Comparison of ENCODE assay signal across 2 cellular contexts in the genomic region with DNA sequence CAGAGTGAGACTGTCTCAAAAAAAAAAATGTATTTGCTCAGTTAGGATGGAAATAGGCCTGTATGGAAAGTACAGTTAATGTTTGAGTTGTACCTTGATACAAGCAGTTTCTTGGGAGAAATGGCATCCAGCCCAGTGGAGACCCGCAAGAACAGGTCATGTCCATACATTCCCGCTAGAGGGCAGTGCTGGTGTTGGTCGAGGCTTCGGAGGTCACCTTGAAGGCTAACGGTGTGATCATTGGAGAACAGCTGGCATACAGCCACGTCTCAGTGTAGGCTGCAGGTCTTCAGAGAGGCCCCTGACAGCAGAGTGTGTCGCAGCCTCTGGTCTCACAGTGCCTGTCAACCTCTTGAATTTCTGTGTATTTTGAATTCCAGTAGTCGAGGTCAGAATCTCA.
TF ChIP-seq lines count a peak whose summit lies in the region.

No MANE protein-coding gene starts in this region.

TF ChIP-seq in HEK293T, 16 proteins besides CTCF, POLR2A, EP300 and RAD21:
- TF ChIP-seq ZNF384 (IDR thresholded peaks at IDR 0.05): no peak
- no peak for TF ChIP-seq SP1 (IDR thresholded peaks at IDR 0.05)
- no peak for TF ChIP-seq NFRKB (IDR thresholded peaks at IDR 0.05)
- no peak for TF ChIP-seq ARNT (IDR thresholded peaks at IDR 0.05)
- no peak for TF ChIP-seq TARDBP (IDR thresholded peaks at IDR 0.05)
- TF ChIP-seq LEF1 (IDR thresholded peaks at IDR 0.05; ENCODE audit: borderline replicate concordance): no peak
- TF ChIP-seq CTBP1 (IDR thresholded peaks at IDR 0.05; ENCODE audit: borderline replicate concordance): no peak
- TF ChIP-seq, protein P1, sequence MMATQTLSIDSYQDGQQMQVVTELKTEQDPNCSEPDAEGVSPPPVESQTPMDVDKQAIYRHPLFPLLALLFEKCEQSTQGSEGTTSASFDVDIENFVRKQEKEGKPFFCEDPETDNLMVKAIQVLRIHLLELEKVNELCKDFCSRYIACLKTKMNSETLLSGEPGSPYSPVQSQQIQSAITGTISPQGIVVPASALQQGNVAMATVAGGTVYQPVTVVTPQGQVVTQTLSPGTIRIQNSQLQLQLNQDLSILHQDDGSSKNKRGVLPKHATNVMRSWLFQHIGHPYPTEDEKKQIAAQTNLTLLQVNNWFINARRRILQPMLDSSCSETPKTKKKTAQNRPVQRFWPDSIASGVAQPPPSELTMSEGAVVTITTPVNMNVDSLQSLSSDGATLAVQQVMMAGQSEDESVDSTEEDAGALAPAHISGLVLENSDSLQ (IDR thresholded peaks at IDR 0.05): no peak
- TF ChIP-seq BHLHE40 (IDR thresholded peaks at IDR 0.05; ENCODE audit: borderline replicate concordance): no peak
- TF ChIP-seq SUZ12 (IDR thresholded peaks at IDR 0.05): no peak
- no peak for TF ChIP-seq FOXK2 (IDR thresholded peaks at IDR 0.05)
- no peak for TF ChIP-seq L3MBTL2 (conservative IDR thresholded peaks at IDR 0.05)
- no peak for TF ChIP-seq HDGF (IDR thresholded peaks at IDR 0.05; ENCODE audit: borderline replicate concordance)
- no peak for TF ChIP-seq FOXA1 (IDR thresholded peaks at IDR 0.05)
- no peak for TF ChIP-seq ELF4 (IDR thresholded peaks at IDR 0.05)
- no peak for TF ChIP-seq FOXM1 (IDR thresholded peaks at IDR 0.05; ENCODE audit: borderline replicate concordance)

TF ChIP-seq in K562, 482 proteins besides CTCF, POLR2A, EP300 and RAD21:
- TF ChIP-seq RBM22 (IDR thresholded peaks at IDR 0.05; ENCODE audit: low read depth, low read length, poor library complexity, severe bottlenecking): no peak
- no peak for TF ChIP-seq CHD2 (IDR thresholded peaks at IDR 0.05; ENCODE audit: low read depth, low read length)
- peak; percentile 12; the same call in 1 of the 2 replicates for TF ChIP-seq STAG1 (CRISPR knock-in tag; IDR thresholded peaks at IDR 0.05; ENCODE audit: borderline replicate concordance)
- no peak for TF ChIP-seq CREB3L1 (IDR thresholded peaks at IDR 0.05; ENCODE audit: borderline replicate concordance, low read depth)
- TF ChIP-seq BRF1 (IDR thresholded peaks at IDR 0.05; ENCODE audit: borderline replicate concordance, extremely low read depth, insufficient read length): no peak
- TF ChIP-seq NFIC (IDR thresholded peaks at IDR 0.05): peak; percentile 81
- TF ChIP-seq ESRRA (IDR thresholded peaks at IDR 0.05; ENCODE audit: borderline replicate concordance, low read depth): peak; percentile 99
- no peak for TF ChIP-seq TEAD2 (tag; IDR thresholded peaks at IDR 0.05)
- no peak for TF ChIP-seq POLR2G (IDR thresholded peaks at IDR 0.05; ENCODE audit: low read depth, low read length)
- TF ChIP-seq POLR3A (IDR thresholded peaks at IDR 0.05; ENCODE audit: borderline replicate concordance, extremely low read depth, insufficient read depth, insufficient read length): no peak
- no peak for TF ChIP-seq ZNF124 (CRISPR knock-in tag; IDR thresholded peaks at IDR 0.05)
- TF ChIP-seq SMC3 (conservative IDR thresholded peaks at IDR 0.05; ENCODE audit: insufficient read depth, low read depth, low read length): peak; percentile 43; the same call in 1 of the 2 replicates
- no peak for TF ChIP-seq TBP (optimal IDR thresholded peaks at IDR 0.05; ENCODE audit: low read depth, low read length)
- no peak for TF ChIP-seq PTTG1 (tag; IDR thresholded peaks at IDR 0.05; ENCODE audit: low read depth)
- no peak for TF ChIP-seq PYGO2 (tag; IDR thresholded peaks at IDR 0.05)
- TF ChIP-seq ZNF224 (CRISPR knock-in tag; IDR thresholded peaks at IDR 0.05): no peak
